Comparison of ENCODE assay signal across 13 cellular contexts in the genomic region with DNA sequence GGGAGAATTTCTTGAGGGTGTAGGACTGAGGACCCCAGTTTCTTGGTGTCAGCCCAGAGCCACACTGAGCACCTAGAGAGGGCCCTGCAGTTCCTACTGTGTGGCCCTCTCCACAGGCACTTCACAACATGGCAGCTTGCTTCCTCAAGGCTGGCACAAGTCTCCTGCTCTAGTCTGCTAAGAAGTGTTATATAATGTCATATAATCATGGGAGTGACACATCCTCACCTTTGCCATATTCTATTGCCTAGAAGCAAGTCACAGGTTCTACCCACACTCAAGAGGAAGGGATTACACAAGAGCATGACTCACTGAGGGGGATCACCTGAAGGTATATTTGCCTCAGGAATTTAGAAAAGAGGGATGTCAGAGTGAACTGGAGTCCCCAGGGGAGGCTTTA. TPM values are rescaled to one million over a fixed set of nuclear protein-coding genes. Genes with fewer than 3 reads are reported as not detected.
A peak's percentile ranks its signal among the peaks of the same experiment; 100 is the strongest.
DNase-seq lines count a peak whose midpoint lies in the region; ATAC-seq and TF ChIP-seq lines count a peak whose summit lies in the region.
"Had no signal": no experiment of that assay in that cellular context is flagged by ENCODE, and none has a peak within 500 bp of the region (broad histone marks: within the 10 kb centered on the region; RNA-seq: fewer than 3 reads in every experiment).

No MANE protein-coding gene starts in this region.

- no peak overlapping the region for H2BK5ac ChIP-seq in IMR-90 (ENCODE audit: low read depth, low read length, poor library complexity, severe bottlenecking)
- no peak overlapping the region for H2BK5ac ChIP-seq in mesendoderm (ENCODE audit: low read length)

- in situ Hi-C loops in IMR-90 (cut with MboI; ENCODE audit: low sequenced_read_pairs): no loop called here

- H3K4me1 ChIP-seq in IMR-90 (ENCODE audit: control insufficient read depth, insufficient read depth, low read length) (peaks cover 4% of the 10 kb centered on the region; the same call in 1 of the 2 replicates), mesendoderm (ENCODE audit: control insufficient read depth, low read depth, low read length) (peaks cover 2% of the 10 kb centered on the region)

- no peak for ATAC-seq in IMR-90 (ENCODE audit: low read depth)
- ATAC-seq: naive thymus-derived CD4-positive, alpha-beta T cell had no signal

- TF ChIP-seq CTCF in IMR-90 (conservative IDR thresholded peaks at IDR 0.05; ENCODE audit: low read depth, low read length): no peak

- H2AFZ ChIP-seq in IMR-90 (replicated peaks; ENCODE audit: low read length, poor library complexity): no peak overlapping the region

- no peak overlapping the region for H3K4ac ChIP-seq in IMR-90 (ENCODE audit: low read depth, low read length)
- H3K4ac ChIP-seq in mesendoderm (ENCODE audit: low read depth, low read length): no peak overlapping the region

- H3K27ac ChIP-seq in IMR-90 (ENCODE audit: insufficient read depth, low read length) (no peak overlapping the region), caudate nucleus (ENCODE audit: low read depth, low read length) (peak overlapping the region; percentile 90), mesendoderm (ENCODE audit: low read depth, low read length) (no peak overlapping the region)
- H3K27ac ChIP-seq: BLaER1 treated with 17β-estradiol and CSF1 and Interleukin-3, amounts not matched to agents 10 nM and 100 nM; SJSA1 had no signal

- H2AK5ac ChIP-seq in IMR-90 (ENCODE audit: low read depth, low read length): no peak overlapping the region
- H2AK5ac ChIP-seq in mesendoderm (ENCODE audit: low read length): no peak overlapping the region

- BruUV-seq in IMR-90 (replicated peaks; lab: Mats Ljungman, UMichigan): no TSS peak

- H3K9me1 ChIP-seq in IMR-90 (ENCODE audit: insufficient read depth, low read length): peaks cover 7% of the 10 kb centered on the region; the same call in 1 of the 2 replicates

- H2BK15ac ChIP-seq in IMR-90 (ENCODE audit: low read depth, low read length) (no peak overlapping the region), mesendoderm (replicated peaks; ENCODE audit: low read depth) (no peak overlapping the region)

- no peaks in the 10 kb centered on the region for H4K20me1 ChIP-seq in IMR-90 (ENCODE audit: insufficient read depth, low read length)
- H4K20me1 ChIP-seq: BLaER1 treated with 17β-estradiol and CSF1 and Interleukin-3, amounts not matched to agents 10 nM and 100 nM had no signal

- H3K18ac ChIP-seq in IMR-90 (ENCODE audit: low read depth, low read length): no peak overlapping the region
- no peak overlapping the region for H3K18ac ChIP-seq in mesendoderm (ENCODE audit: low read length)

- no peak for TF ChIP-seq RAD21 in IMR-90 (IDR thresholded peaks at IDR 0.05; ENCODE audit: low read length)

- no peak overlapping the region for H4K8ac ChIP-seq in IMR-90 (ENCODE audit: low read depth in 2 of 2, low read length in 2 of 2)
- H4K8ac ChIP-seq in mesendoderm (ENCODE audit: low read depth, low read length): no peak overlapping the region

- no peak overlapping the region for H2BK120ac ChIP-seq in IMR-90 (ENCODE audit: low read depth, low read length)
- H2BK120ac ChIP-seq in mesendoderm (ENCODE audit: low read depth, low read length): no peak overlapping the region

- H3K4me2 ChIP-seq in IMR-90 (ENCODE audit: low read depth, low read length) (no peak overlapping the region), mesendoderm (ENCODE audit: low read length) (no peak overlapping the region)

- H2BK20ac ChIP-seq in IMR-90 (ENCODE audit: low read depth, low read length): no peak overlapping the region

- H3K79me2 ChIP-seq in mesendoderm (ENCODE audit: control insufficient read depth, insufficient read depth, low read length): no peaks in the 10 kb centered on the region

- H3K4me3 ChIP-seq in IMR-90 (ENCODE audit: insufficient read depth, low read depth, low read length) (no peak overlapping the region), mesendoderm (ENCODE audit: low read length) (no peak overlapping the region), MG63 (no peak overlapping the region)
- H3K4me3 ChIP-seq: BLaER1 treated with 17β-estradiol and CSF1 and Interleukin-3, amounts not matched to agents 10 nM and 100 nM; SJSA1 had no signal

- peak overlapping the region; percentile 32; the same call in 1 of the 2 replicates for H3K23ac ChIP-seq in IMR-90 (ENCODE audit: low read depth, low read length)
- H3K23ac ChIP-seq in mesendoderm (ENCODE audit: low read length): no peak overlapping the region

- dilution Hi-C loops in IMR-90 (cut with HindIII; ENCODE audit: low sequenced_read_pairs, unreplicated experiment): no loop called here

- H4K5ac ChIP-seq in IMR-90 (ENCODE audit: low read depth, low read length) (no peak overlapping the region), mesendoderm (ENCODE audit: low read length) (no peak overlapping the region)

- H4K91ac ChIP-seq in IMR-90 (ENCODE audit: insufficient read depth, low read depth, low read length): no peak overlapping the region

- DNase-seq in DMS53 (lab: John Stamatoyannopoulos, UW): peak; percentile 79
- peak; percentile 48 for DNase-seq in IMR-90
- DNase-seq in caudate nucleus (lab: John Stamatoyannopoulos, UW): peak in 25 of 61 donors; percentile 6 to 86 (median 27)
- DNase-seq in mesendoderm: peak; percentile 72
- DNase-seq in iPS-NIHi7 (ENCODE audit: extremely low spot score): no peak
- DNase-seq in MG63: no peak
- DNase-seq in NOMO-1 treated with dmso at 0.1 percent for 144 hours (lab: John Stamatoyannopoulos, UW; ENCODE audit: unreplicated experiment): no peak
- DNase-seq in HUDEP-2 (lab: John Stamatoyannopoulos, UW; ENCODE audit: unreplicated experiment in 76 of 76): no peak
- DNase-seq: naive thymus-derived CD4-positive, alpha-beta T cell; NCI-H524 treated with DMSO at 0.1 percent for 48 hours; stimulated activated CD4-positive, alpha-beta T cell treated with anti-CD3 and anti-CD28 coated beads, Interleukin-4, amount 100 ng/mL, for 4 hours had no signal

- no peak overlapping the region for H3K9ac ChIP-seq in IMR-90 (ENCODE audit: low read depth, low read length)
- H3K9ac ChIP-seq in mesendoderm (ENCODE audit: low read length): no peak overlapping the region
- H3K9ac ChIP-seq: BLaER1 treated with 17β-estradiol and CSF1 and Interleukin-3, amounts not matched to agents 10 nM and 100 nM had no signal

- no peaks in the 10 kb centered on the region for H3K27me3 ChIP-seq in IMR-90 (ENCODE audit: control insufficient read depth, insufficient read depth, low read length)
- H3K27me3 ChIP-seq in mesendoderm (ENCODE audit: insufficient read depth, low read length, poor library complexity): no peaks in the 10 kb centered on the region
- H3K27me3 ChIP-seq in MG63: no peaks in the 10 kb centered on the region
- H3K27me3 ChIP-seq: BLaER1 treated with 17β-estradiol and CSF1 and Interleukin-3, amounts not matched to agents 10 nM and 100 nM; SJSA1 had no signal

- H3K56ac ChIP-seq in IMR-90 (ENCODE audit: extremely low read depth, insufficient read depth, low read length) (no peak overlapping the region), mesendoderm (ENCODE audit: low read length) (no peak overlapping the region)

- CTCF ChIA-PET in IMR-90 (lab: Yijun Ruan, JAX): no interaction called here

- POLR2A ChIA-PET in IMR-90 (lab: Charles Lee; ENCODE audit: unreplicated experiment): no interaction called here

- no peak overlapping the region for H3K14ac ChIP-seq in IMR-90 (replicated peaks; ENCODE audit: low read depth, low read length)

- H3K79me1 ChIP-seq in IMR-90 (ENCODE audit: low read depth in 1 of 2, low read length in 2 of 2) (peaks cover 0 to 3% of the 10 kb centered on the region in 2 experiments; a peak in 1 of 4 replicates), mesendoderm (ENCODE audit: low read length) (no peaks in the 10 kb centered on the region)

- H3K9me3 ChIP-seq in IMR-90 (ENCODE audit: control insufficient read depth, insufficient read depth, low read length) (no peaks in the 10 kb centered on the region), MG63 (no peaks in the 10 kb centered on the region)
- H3K9me3 ChIP-seq: SJSA1 had no signal

- no peaks in the 10 kb centered on the region for H3K36me3 ChIP-seq in IMR-90 (ENCODE audit: control insufficient read depth, insufficient read depth, low read length)
- H3K36me3 ChIP-seq in mesendoderm (ENCODE audit: control insufficient read depth, insufficient read depth, low read length): no peaks in the 10 kb centered on the region
- no peaks in the 10 kb centered on the region for H3K36me3 ChIP-seq in MG63
- H3K36me3 ChIP-seq: BLaER1 treated with 17β-estradiol and CSF1 and Interleukin-3, amounts not matched to agents 10 nM and 100 nM; SJSA1 had no signal

- TF ChIP-seq POLR2A in IMR-90 (IDR thresholded peaks at IDR 0.05; ENCODE audit: low read depth, low read length): no peak

- intact Hi-C loops in IMR-90 (cut with micrococcal nuclease): no loop called here

- H2AK9ac ChIP-seq in IMR-90 (replicated peaks; ENCODE audit: low read depth, low read length, poor library complexity): no peak overlapping the region

TF ChIP-seq in IMR-90, 13 proteins besides CTCF, POLR2A, EP300 and RAD21:
- TF ChIP-seq, protein P1, sequence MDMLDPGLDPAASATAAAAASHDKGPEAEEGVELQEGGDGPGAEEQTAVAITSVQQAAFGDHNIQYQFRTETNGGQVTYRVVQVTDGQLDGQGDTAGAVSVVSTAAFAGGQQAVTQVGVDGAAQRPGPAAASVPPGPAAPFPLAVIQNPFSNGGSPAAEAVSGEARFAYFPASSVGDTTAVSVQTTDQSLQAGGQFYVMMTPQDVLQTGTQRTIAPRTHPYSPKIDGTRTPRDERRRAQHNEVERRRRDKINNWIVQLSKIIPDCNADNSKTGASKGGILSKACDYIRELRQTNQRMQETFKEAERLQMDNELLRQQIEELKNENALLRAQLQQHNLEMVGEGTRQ (IDR thresholded peaks at IDR 0.05; ENCODE audit: low read depth, low read length): no peak
- peak; percentile 35; the same call in 1 of the 2 replicates for TF ChIP-seq CEBPB (IDR thresholded peaks at IDR 0.05; ENCODE audit: low read depth, low read length)
TF ChIP-seq in IMR-90: peak in this region for 1.

RNA-seq across cellular contexts. Expression of gene SNX27, which starts 5.5 kb away (rescaled TPM):
- 25.6 and 34.4 TPM in 2 replicates for total RNA-seq in IMR-90 (2012; rRNA removed)
- 9.3 and 12.3 TPM in 2 replicates for polyA plus RNA-seq in IMR-90 (2012; rRNA removed)
- 4.6 and 5.4 TPM in 2 replicates for polyA plus RNA-seq in IMR-90 (2012; cell fraction: cytosol; rRNA removed)
- 6.0 and 17.1 TPM in 2 replicates for polyA plus RNA-seq in IMR-90 (2012; cell fraction: nucleus; rRNA removed; ENCODE audit: low replicate concordance)
- 19.3 TPM for polyA plus RNA-seq in mesendoderm (2013, experiment 1 of 2)
- polyA plus RNA-seq in mesendoderm (2013, experiment 2 of 2): 19.3 TPM
- 17.1 and 44.5 TPM in 2 replicates for total RNA-seq in MG63 (2014; rRNA removed; shearing (Covaris generic); ENCODE audit: low replicate concordance)

Comparison
In these comparisons a context has a peak if more than half of its experiments do, and no peak if none do; other contexts are left out.
1. DNase-seq: peak in DMS53 (single experiment), IMR-90 (single experiment) and mesendoderm (single experiment); none in iPS-NIHi7 (single experiment), MG63 (single experiment), NOMO-1 treated with dmso at 0.1 percent for 144 hours (single experiment) and HUDEP-2 (0 of 76).